Comparison of ENCODE assay signal across 22 cellular contexts in genomic region chr3:136671921-136672320, GRCh38.
DNase-seq lines count a peak whose midpoint lies in the region; ATAC-seq and TF ChIP-seq lines count a peak whose summit lies in the region.
"Had no signal": no experiment of that assay in that cellular context is flagged by ENCODE, and none has a peak within 500 bp of the region (broad histone marks: within the 10 kb centered on the region; RNA-seq: fewer than 3 reads in every experiment).

No MANE protein-coding gene starts in this region.

- no peak for TF ChIP-seq EP300 in tibial nerve (IDR thresholded peaks at IDR 0.05)

- peaks cover 89% of the 10 kb centered on the region for H3K79me2 ChIP-seq in osteoblast (ENCODE audit: insufficient read depth, low read length)

- peaks cover 12% of the 10 kb centered on the region for H3K4me1 ChIP-seq in osteoblast (ENCODE audit: insufficient read depth, low read length)
- H3K4me1 ChIP-seq in tibial nerve: peaks cover 0 to 43% (median 0%) of the 10 kb centered on the region in 4 donors

- POLR2A ChIA-PET in BJ (lab: Charles Lee): no interaction called here

- CTCF ChIA-PET in BJ (lab: Yijun Ruan, JAX): interaction anchor here (1.4 to 2.0 kb wide), 2 partner anchors 9 to 81 kb away, joined by 4 to 9 read pairs; no protein-coding TSS in a partner anchor

- TF ChIP-seq CTCF in BJ (IDR thresholded peaks at IDR 0.05; ENCODE audit: insufficient read depth, low read depth, low read length) (no peak), osteoblast (IDR thresholded peaks at IDR 0.05; ENCODE audit: extremely low read depth, low read depth, low read length) (no peak), tibial nerve (IDR thresholded peaks at IDR 0.05) (no peak)

- H3K4me3 ChIP-seq in BJ (ENCODE audit: low read depth, low read length) (no peak overlapping the region), osteoblast (ENCODE audit: insufficient read depth, low read length) (no peak overlapping the region), tibial nerve (no peak overlapping the region)
- H3K4me3 ChIP-seq: smooth muscle cell had no signal

- ATAC-seq in HG02840 (IDR thresholded peaks at IDR 0.05; ENCODE audit: low FRiP score, unreplicated experiment): no peak
- ATAC-seq: left ventricle myocardium superior, Right ventricle myocardium inferior had no signal

- H3K4me2 ChIP-seq in osteoblast (ENCODE audit: insufficient read depth, low read length): no peak overlapping the region
- H3K4me2 ChIP-seq: smooth muscle cell had no signal

- no peaks in the 10 kb centered on the region for H3K9me3 ChIP-seq in osteoblast (ENCODE audit: low read depth, low read length)
- H3K9me3 ChIP-seq in tibial nerve: no peaks in the 10 kb centered on the region

- H2AFZ ChIP-seq in osteoblast (ENCODE audit: low read length): no peak overlapping the region
- H2AFZ ChIP-seq: parathyroid adenoma had no signal

- peak overlapping the region; percentile 68 for H3K27ac ChIP-seq in osteoblast (ENCODE audit: low read depth, low read length)
- no peak overlapping the region for H3K27ac ChIP-seq in tibial nerve
- H3K27ac ChIP-seq: C4-2B, parathyroid adenoma, VCaP had no signal

- no peaks in the 10 kb centered on the region for H4K20me1 ChIP-seq in osteoblast (ENCODE audit: insufficient read depth, low read length)

- peak; percentile 71 for DNase-seq in BJ (ENCODE audit: low read depth)
- DNase-seq in LHCN-M2 (ENCODE audit: low read depth): peak; percentile 17
- peak; percentile 24 for DNase-seq in fibroblast of gingiva (ENCODE audit: low read depth)
- DNase-seq in osteoblast (ENCODE audit: insufficient read length, low spot score, missing footprints): peak; percentile 79
- no peak for DNase-seq in GM19240 (ENCODE audit: insufficient read length, low spot score)
- no peak for DNase-seq in tibial nerve (ENCODE audit: low spot score in 2 of 2)
- no peak for DNase-seq in middle frontal gyrus (ENCODE audit: extremely low spot score, low spot score)
- DNase-seq: activated CD4-positive, alpha-beta memory T cell treated with anti-CD3 and anti-CD28 coated beads, Interleukin-2, amount 10 ng/mL, durations not matched to agents 7 days and 5 days; activated T-cell treated with anti-CD3 and anti-CD28 coated beads, Interleukin-2, amount 50 U/mL, for 24 hours; DMS53; Karpas-422; left ventricle myocardium superior; NCI-H1417 treated with DMSO at 0.1 percent for 48 hours; stimulated activated CD4-positive, alpha-beta T cell treated with anti-CD3 and anti-CD28 coated beads, Interleukin-4, amount 100 ng/mL, for 4 hours; stimulated activated CD8-positive, alpha-beta memory T cell treated with anti-CD3 and anti-CD28 coated beads, Interleukin-4, amount 100 ng/mL, for 48 hours; T-helper 1 cell had no signal

- H3K27me3 ChIP-seq in BJ (ENCODE audit: control insufficient read depth, insufficient read depth, low read length): no peaks in the 10 kb centered on the region
- no peaks in the 10 kb centered on the region for H3K27me3 ChIP-seq in osteoblast (ENCODE audit: insufficient read depth, low read length)
- H3K27me3 ChIP-seq in tibial nerve: no peaks in the 10 kb centered on the region

- no peaks in the 10 kb centered on the region for H3K36me3 ChIP-seq in BJ (ENCODE audit: control insufficient read depth, insufficient read depth, low read length)
- H3K36me3 ChIP-seq in osteoblast (ENCODE audit: insufficient read depth, low read length): no peaks in the 10 kb centered on the region
- peaks cover 0 to 4% (median 0%) of the 10 kb centered on the region in 3 donors for H3K36me3 ChIP-seq in tibial nerve

- no peak for TF ChIP-seq POLR2A in tibial nerve (IDR thresholded peaks at IDR 0.05)

Comparison
In these comparisons a context has a peak if more than half of its experiments do, and no peak if none do; other contexts are left out.
1. DNase-seq: peak in BJ (single experiment), LHCN-M2 (single experiment), fibroblast of gingiva (single experiment) and osteoblast (single experiment); none in GM19240 (single experiment), tibial nerve (0 of 2) and middle frontal gyrus (single experiment).